14 cellular contexts compared by ENCODE assay signal in the genomic region with DNA sequence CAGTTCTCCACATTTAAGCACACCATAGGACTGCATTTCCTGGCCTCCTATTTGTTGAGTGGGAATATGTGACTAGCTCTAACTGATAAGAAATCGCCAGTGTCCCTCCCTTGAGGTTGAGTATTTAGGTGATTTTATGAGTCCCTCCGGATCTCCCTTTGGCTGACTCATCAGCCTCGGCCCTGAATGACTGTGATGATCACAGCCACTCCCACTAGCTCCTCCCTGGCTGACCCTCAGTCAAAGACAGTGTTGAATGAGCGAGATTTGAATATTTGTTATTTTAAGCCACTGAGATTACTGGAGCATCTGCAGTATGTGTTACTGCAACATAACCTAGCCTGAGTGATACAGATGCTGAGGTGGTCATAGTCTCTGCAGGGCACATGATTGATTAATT.
DNase-seq lines count a peak whose midpoint lies in the region; ATAC-seq and TF ChIP-seq lines count a peak whose summit lies in the region.
"Had no signal": no experiment of that assay in that cellular context is flagged by ENCODE, and none has a peak within 500 bp of the region (broad histone marks: within the 10 kb centered on the region; RNA-seq: fewer than 3 reads in every experiment).

No MANE protein-coding gene starts in this region.

- H3K27me3 Mint-ChIP-seq in activated naive CD8-positive, alpha-beta T cell treated with anti-CD3 and anti-CD28 coated beads for 36 hours, result no peaks in the 10 kb centered on the region
- H3K27me3 Mint-ChIP-seq: activated naive CD8-positive, alpha-beta T cell; CD4-positive, alpha-beta memory T cell; central memory CD8-positive, alpha-beta T cell had no signal

- no peak overlapping the region for H3K27ac Mint-ChIP-seq in activated naive CD8-positive, alpha-beta T cell treated with anti-CD3 and anti-CD28 coated beads for 36 hours
- H3K27ac Mint-ChIP-seq: activated naive CD8-positive, alpha-beta T cell; CD4-positive, alpha-beta memory T cell; HFFc6 had no signal

- H3K27ac ChIP-seq in neural cell (ENCODE audit: low read length), result no peak overlapping the region

- no peak for TF ChIP-seq RAD21 in neural cell (conservative IDR thresholded peaks at IDR 0.05)

- no peaks in the 10 kb centered on the region for H4K20me1 ChIP-seq in neural cell (ENCODE audit: insufficient read depth)

- H2AFZ ChIP-seq in neural cell (ENCODE audit: low read depth, low read length), result no peak overlapping the region

- DNase-seq in NCI-H526 (lab: John Stamatoyannopoulos, UW), result peak; percentile 79 to 84
- DNase-seq in activated CD4-positive, CD25-positive, alpha-beta regulatory T cell (lab: John Stamatoyannopoulos, UW), result no peak
- no peak for DNase-seq in 8988T
- no peak for DNase-seq in activated naive CD8-positive, alpha-beta T cell treated with anti-CD3 and anti-CD28 coated beads for 36 hours
- DNase-seq: CD4-positive, alpha-beta memory T cell; HFFc6; NCI-H1092; NCI-H510A treated with DMSO at 0.1 percent for 48 hours; nucleus accumbens had no signal

- H3K9me3 ChIP-seq in neural cell (ENCODE audit: low read length), result no peaks in the 10 kb centered on the region

- H3K4me1 Mint-ChIP-seq in activated naive CD8-positive, alpha-beta T cell treated with anti-CD3 and anti-CD28 coated beads for 36 hours, result no peaks in the 10 kb centered on the region
- H3K4me1 Mint-ChIP-seq: CD4-positive, alpha-beta memory T cell; central memory CD8-positive, alpha-beta T cell had no signal

- H3K9me3 Mint-ChIP-seq in activated naive CD8-positive, alpha-beta T cell treated with anti-CD3 and anti-CD28 coated beads for 36 hours, result no peaks in the 10 kb centered on the region

- ATAC-seq in GM18870 (IDR thresholded peaks at IDR 0.05; ENCODE audit: unreplicated experiment) (peak; percentile 71), HG03039 (IDR thresholded peaks at IDR 0.05; ENCODE audit: unreplicated experiment) (peak; percentile 49)

- no peak overlapping the region for H3K4me3 Mint-ChIP-seq in activated naive CD8-positive, alpha-beta T cell treated with anti-CD3 and anti-CD28 coated beads for 36 hours
- H3K4me3 Mint-ChIP-seq: activated naive CD8-positive, alpha-beta T cell; CD4-positive, alpha-beta memory T cell; central memory CD8-positive, alpha-beta T cell; HFFc6 had no signal

- H3K9me2 ChIP-seq in neural cell (ENCODE audit: insufficient read depth, low read length), result no peaks in the 10 kb centered on the region

- H3K9ac ChIP-seq in neural cell (ENCODE audit: low read length), result no peak overlapping the region

- no peaks in the 10 kb centered on the region for H3K27me3 ChIP-seq in neural cell (ENCODE audit: insufficient read depth, low read depth, low read length)

- TF ChIP-seq CTCF in neural cell (IDR thresholded peaks at IDR 0.05; ENCODE audit: poor library complexity, severe bottlenecking), result no peak

- no peaks in the 10 kb centered on the region for H3K79me2 ChIP-seq in neural cell (replicated peaks; ENCODE audit: insufficient read depth, low read length)

- H3F3A ChIP-seq in neural cell (ENCODE audit: insufficient read depth, low read length, poor library complexity, severe bottlenecking), result no peaks in the 10 kb centered on the region

- H3K4me3 ChIP-seq in neural cell (ENCODE audit: low read length), result peak overlapping the region; percentile 19

- H3K36me3 Mint-ChIP-seq in activated naive CD8-positive, alpha-beta T cell treated with anti-CD3 and anti-CD28 coated beads for 36 hours, result no peaks in the 10 kb centered on the region
- H3K36me3 Mint-ChIP-seq: activated naive CD8-positive, alpha-beta T cell; CD4-positive, alpha-beta memory T cell had no signal

- H3K36me3 ChIP-seq in neural cell (ENCODE audit: insufficient read depth, low read length), result no peaks in the 10 kb centered on the region

- H3K4me2 ChIP-seq in neural cell (ENCODE audit: low read length), result no peak overlapping the region

- no peak for TF ChIP-seq EP300 in neural cell (conservative IDR thresholded peaks at IDR 0.05; ENCODE audit: poor library complexity, severe bottlenecking)

TF ChIP-seq in neural cell, 6 proteins besides CTCF, POLR2A, EP300 and RAD21:
- TF ChIP-seq EZH2 (IDR thresholded peaks at IDR 0.05; ENCODE audit: borderline replicate concordance, insufficient read depth, low read length, poor library complexity, severe bottlenecking) (no peak), REST (IDR thresholded peaks at IDR 0.05; ENCODE audit: borderline replicate concordance) (no peak), MXI1 (conservative IDR thresholded peaks at IDR 0.05; ENCODE audit: poor library complexity, severe bottlenecking) (no peak), POLR2AphosphoS5 (IDR thresholded peaks at IDR 0.05) (no peak), TAF1 (IDR thresholded peaks at IDR 0.05; ENCODE audit: low read depth) (no peak), SMC3 (conservative IDR thresholded peaks at IDR 0.05; ENCODE audit: poor library complexity) (no peak)

Comparison
In these comparisons a context has a peak if more than half of its experiments do, and no peak if none do; other contexts are left out.
1. DNase-seq: peak in NCI-H526 (2 of 2); none in activated CD4-positive, CD25-positive, alpha-beta regulatory T cell (0 of 4), 8988T (single experiment) and activated naive CD8-positive, alpha-beta T cell treated with anti-CD3 and anti-CD28 coated beads for 36 hours (single experiment).